Comparison of ENCODE assay signal across 24 cellular contexts in the genomic region with DNA sequence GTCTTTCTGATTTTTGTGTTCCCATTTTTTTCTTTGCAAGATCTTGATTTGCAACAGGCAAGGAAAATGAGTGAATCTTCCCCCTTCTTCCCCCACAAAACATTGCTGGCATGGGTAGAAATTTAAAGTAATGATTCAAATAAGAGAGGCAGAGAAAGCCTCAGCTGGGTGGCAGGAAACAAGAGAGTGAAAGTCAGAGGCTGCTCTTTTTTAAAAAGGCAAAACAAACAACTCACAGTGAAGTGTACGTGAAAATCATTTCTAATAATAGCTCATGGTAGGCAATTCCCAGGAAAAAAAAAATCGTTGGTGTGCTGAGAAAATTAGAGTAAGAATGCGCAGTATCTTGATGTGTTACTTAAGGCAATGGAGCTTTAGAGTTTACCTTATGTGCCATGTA.
"Had no signal": no experiment of that assay in that cellular context is flagged by ENCODE, and none has a peak within 500 bp of the region (broad histone marks: within the 10 kb centered on the region; RNA-seq: fewer than 3 reads in every experiment).

No MANE protein-coding gene starts in this region.

- H3K4me1 Mint-ChIP-seq: central memory CD8-positive, alpha-beta T cell; immature natural killer cell; T-helper 17 cell had no signal

- H3K4me3 ChIP-seq: heart left ventricle, prostate gland, skin epidermis had no signal

- DNase-seq: activated CD8-positive, alpha-beta T cell treated with anti-CD3 and anti-CD28 coated beads for 36 hours; activated gamma-delta T cell treated with Interleukin-2 at 50 U/mL for 16 hours; activated T-cell treated with anti-CD3 and anti-CD28 coated beads, Interleukin-2, amount 50 U/mL, for 4 hours; amniotic stem cell; effector CD8-positive, alpha-beta T cell; foreskin melanocyte; heart left ventricle; immature natural killer cell; mesendoderm; nephron progenitor cell; occipital lobe; right cardiac atrium; stimulated activated CD4-positive, alpha-beta T cell treated with anti-CD3 and anti-CD28 coated beads, Interleukin-15, amount 100 ng/mL, for 24 hours; stimulated activated CD4-positive, alpha-beta T cell treated with anti-CD3 and anti-CD28 coated beads, Interleukin-4, amount 100 ng/mL, for 24 hours; stimulated activated naive CD4-positive, alpha-beta T cell treated with Interleukin-2 at 50 U/mL for 16 hours; substantia nigra; T-helper 17 cell; trophoblast cell; WERI-Rb-1 had no signal

- H3K4me1 ChIP-seq: prostate gland had no signal

- H3K27me3 ChIP-seq: heart left ventricle had no signal

- H3K27ac ChIP-seq: epithelial cell of prostate, prostate gland, skin epidermis, WERI-Rb-1 had no signal

- H3K4me3 Mint-ChIP-seq: activated CD8-positive, alpha-beta T cell treated with anti-CD3 and anti-CD28 coated beads for 36 hours; activated naive CD8-positive, alpha-beta T cell; activated T-cell treated with anti-CD3 and anti-CD28 coated beads, Interleukin-2, amount 50 U/mL, for 4 hours; central memory CD8-positive, alpha-beta T cell; immature natural killer cell; nephron progenitor cell; T-helper 17 cell had no signal

- H3K27ac Mint-ChIP-seq: activated CD8-positive, alpha-beta T cell treated with anti-CD3 and anti-CD28 coated beads for 36 hours; activated naive CD8-positive, alpha-beta T cell; immature natural killer cell; nephron progenitor cell; T-helper 17 cell had no signal

- H3K9me3 ChIP-seq: heart left ventricle, prostate gland had no signal

- H3K9me3 Mint-ChIP-seq: activated T-cell treated with anti-CD3 and anti-CD28 coated beads, Interleukin-2, amount 50 U/mL, for 4 hours; central memory CD8-positive, alpha-beta T cell; immature natural killer cell; nephron progenitor cell had no signal

- H3K27me3 Mint-ChIP-seq: activated CD8-positive, alpha-beta T cell treated with anti-CD3 and anti-CD28 coated beads for 36 hours; activated naive CD8-positive, alpha-beta T cell; central memory CD8-positive, alpha-beta T cell; T-helper 17 cell had no signal

- H3K36me3 ChIP-seq: prostate gland, WERI-Rb-1 had no signal
